28 cellular contexts compared by ENCODE assay signal in the genomic region with DNA sequence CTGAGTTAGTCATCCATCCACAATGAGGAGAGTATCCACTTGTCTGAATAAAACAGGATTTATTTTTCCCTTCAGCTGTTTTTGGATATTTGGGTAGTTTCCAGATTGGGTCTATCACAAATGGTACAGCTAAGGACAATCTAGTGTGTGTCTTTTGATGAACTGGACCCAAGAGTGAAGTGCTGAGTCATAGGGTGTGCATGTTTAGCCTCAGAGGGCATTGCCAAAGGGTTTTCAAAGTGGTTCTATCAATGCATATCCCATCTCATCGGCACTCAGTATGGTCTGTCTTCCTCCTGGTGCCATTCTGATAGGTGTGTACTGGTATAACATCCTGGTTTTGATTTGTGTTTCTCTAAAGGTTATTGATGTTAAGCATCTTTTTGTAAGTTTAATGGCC.
"Had no signal": no experiment of that assay in that cellular context is flagged by ENCODE, and none has a peak within 500 bp of the region (broad histone marks: within the 10 kb centered on the region; RNA-seq: fewer than 3 reads in every experiment).

No MANE protein-coding gene starts in this region.

- H3K9me3 ChIP-seq: colonic mucosa, esophagus squamous epithelium, left lung, prostate gland, right atrium auricular region, suprapubic skin, transverse colon, upper lobe of right lung, uterus had no signal

- H3K9ac ChIP-seq: neural progenitor cell had no signal

- FAIRE-seq: endothelial cell of umbilical vein, islet of Langerhans had no signal

- H2AFZ ChIP-seq: neural progenitor cell had no signal

- H3K27ac ChIP-seq: colonic mucosa, esophagus squamous epithelium, heart right ventricle, left lung, neural progenitor cell, prostate gland, right atrium auricular region, skin epidermis, suprapubic skin, transverse colon, upper lobe of right lung, uterus had no signal

- H3K9me3 Mint-ChIP-seq: dendritic cell treated with granulocyte-macrophage colony-stimulating factor and Interleukin-4, amounts not matched to agents 40 ng/mL and 50 ng/mL, for 4 days; naive thymus-derived CD4-positive, alpha-beta T cell; nephron; neural progenitor cell; stimulated activated naive CD8-positive, alpha-beta T cell treated with anti-CD3 and anti-CD28 coated beads, Interleukin-15, amount 100 ng/mL, for 72 hours had no signal

- H3K4me3 ChIP-seq: colonic mucosa, esophagus squamous epithelium, heart right ventricle, left lung, neural progenitor cell, prostate gland, right atrium auricular region, skin epidermis, suprapubic skin, transverse colon, upper lobe of right lung, uterus had no signal

- H3K27me3 ChIP-seq: right atrium auricular region, uterus had no signal

- H3K36me3 Mint-ChIP-seq: naive thymus-derived CD4-positive, alpha-beta T cell; neural progenitor cell had no signal

- H3K4me2 ChIP-seq: neural progenitor cell had no signal

- H3K36me3 ChIP-seq: colonic mucosa, esophagus squamous epithelium, heart right ventricle, left lung, neural progenitor cell, prostate gland, right atrium auricular region, suprapubic skin, transverse colon, upper lobe of right lung, uterus had no signal

- H3K27ac Mint-ChIP-seq: dendritic cell treated with granulocyte-macrophage colony-stimulating factor and Interleukin-4, amounts not matched to agents 40 ng/mL and 50 ng/mL, for 4 days; naive thymus-derived CD4-positive, alpha-beta T cell; nephron; neural progenitor cell; stimulated activated naive CD8-positive, alpha-beta T cell treated with anti-CD3 and anti-CD28 coated beads, Interleukin-15, amount 100 ng/mL, for 72 hours had no signal

- DNase-seq: colonic mucosa; effector memory CD4-positive, alpha-beta T cell; esophagus squamous epithelium; foreskin melanocyte; glutamatergic neuron; heart right ventricle; hippocampal formation; left cardiac atrium; left lung; mesendoderm; midbrain; naive thymus-derived CD4-positive, alpha-beta T cell; stimulated activated CD4-positive, alpha-beta T cell treated with anti-CD3 and anti-CD28 coated beads, Interleukin-15, amount 100 ng/mL, for 24 hours; stimulated activated CD4-positive, alpha-beta T cell treated with anti-CD3 and anti-CD28 coated beads, Interleukin-2, amount 100 ng/mL, for 48 hours; stimulated activated naive CD4-positive, alpha-beta T cell; stimulated activated naive CD8-positive, alpha-beta T cell treated with anti-CD3 and anti-CD28 coated beads, Interleukin-15, amount 100 ng/mL, for 72 hours; transverse colon; upper lobe of right lung; uterus had no signal

- H3K4me1 ChIP-seq: colonic mucosa, esophagus squamous epithelium, heart right ventricle, left lung, neural progenitor cell, prostate gland, right atrium auricular region, suprapubic skin, transverse colon, upper lobe of right lung, uterus had no signal

- ATAC-seq: left cardiac atrium; left lung; naive thymus-derived CD4-positive, alpha-beta T cell; stimulated activated naive CD8-positive, alpha-beta T cell treated with anti-CD3 and anti-CD28 coated beads, Interleukin-15, amount 100 ng/mL, for 72 hours; upper lobe of right lung had no signal

- H3K4me1 Mint-ChIP-seq: naive thymus-derived CD4-positive, alpha-beta T cell; nephron; neural progenitor cell; stimulated activated naive CD8-positive, alpha-beta T cell treated with anti-CD3 and anti-CD28 coated beads, Interleukin-15, amount 100 ng/mL, for 72 hours had no signal

- H3K4me3 Mint-ChIP-seq: dendritic cell treated with granulocyte-macrophage colony-stimulating factor and Interleukin-4, amounts not matched to agents 40 ng/mL and 50 ng/mL, for 4 days; naive thymus-derived CD4-positive, alpha-beta T cell; nephron; neural progenitor cell; stimulated activated naive CD8-positive, alpha-beta T cell treated with anti-CD3 and anti-CD28 coated beads, Interleukin-15, amount 100 ng/mL, for 72 hours had no signal
